17 cellular contexts compared by ENCODE assay signal in the genomic region with DNA sequence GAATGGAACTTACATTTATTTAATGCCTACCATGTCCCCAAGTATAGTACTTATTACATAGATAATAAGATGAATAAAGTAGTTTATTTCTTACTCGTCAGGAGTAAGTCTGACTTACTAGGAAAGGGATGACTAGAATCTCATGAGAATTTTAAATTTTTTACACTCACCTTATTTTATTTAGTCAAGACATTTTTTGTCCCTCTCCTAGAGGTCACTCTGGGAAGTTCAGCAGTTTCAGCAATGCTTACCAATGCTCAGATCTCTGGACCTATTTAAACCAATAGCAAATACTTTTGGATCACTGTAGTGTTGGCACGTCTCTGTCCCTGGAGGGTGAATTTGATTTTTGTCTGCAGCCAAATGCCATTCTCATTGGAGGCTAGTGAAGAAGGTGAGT. TPM values are rescaled to one million over a fixed set of nuclear protein-coding genes. Genes with fewer than 3 reads are reported as not detected.
DNase-seq lines count a peak whose midpoint lies in the region; ATAC-seq and TF ChIP-seq lines count a peak whose summit lies in the region.
"Had no signal": no experiment of that assay in that cellular context is flagged by ENCODE, and none has a peak within 500 bp of the region (broad histone marks: within the 10 kb centered on the region; RNA-seq: fewer than 3 reads in every experiment).

No MANE protein-coding gene starts in this region.

- no peak overlapping the region for H3K9ac ChIP-seq in HCT116 (ENCODE audit: low read length)
- no peak overlapping the region for H3K9ac ChIP-seq in endodermal cell (ENCODE audit: extremely low read depth, low read length, poor library complexity, severe bottlenecking)
- no peak overlapping the region for H3K9ac ChIP-seq in mammary epithelial cell (ENCODE audit: insufficient read depth, low read length)

- H3K27me3 ChIP-seq in HCT116 (ENCODE audit: insufficient read depth, low read length) (no peaks in the 10 kb centered on the region), endodermal cell (ENCODE audit: control insufficient read depth, insufficient read depth, low read length, poor library complexity, severe bottlenecking) (no peaks in the 10 kb centered on the region), mammary epithelial cell (ENCODE audit: insufficient read depth, low read length) (no peaks in the 10 kb centered on the region), right cardiac atrium (ENCODE audit: control insufficient read depth, insufficient read depth) (no peaks in the 10 kb centered on the region)

- no peaks in the 10 kb centered on the region for H3K4me1 ChIP-seq in HCT116 (ENCODE audit: control insufficient read depth in 1 of 2, insufficient read depth in 2 of 2, low read length in 2 of 2)
- H3K4me1 ChIP-seq in endodermal cell (ENCODE audit: control insufficient read depth, insufficient read depth, low read length): peaks cover 7% of the 10 kb centered on the region
- H3K4me1 ChIP-seq in mammary epithelial cell (ENCODE audit: insufficient read depth, low read length): no peaks in the 10 kb centered on the region
- H3K4me1 ChIP-seq in right cardiac atrium (ENCODE audit: control insufficient read depth, insufficient read depth, low read length): peaks cover 4% of the 10 kb centered on the region
- H3K4me1 ChIP-seq: Caco-2 had no signal

- H3K9me3 ChIP-seq in HCT116 (ENCODE audit: control insufficient read depth in 1 of 2, insufficient read depth in 1 of 2, low read depth in 1 of 2, low read length in 2 of 2) (no peaks in the 10 kb centered on the region), endodermal cell (ENCODE audit: control insufficient read depth, low read length) (no peaks in the 10 kb centered on the region), mammary epithelial cell (replicated peaks; ENCODE audit: insufficient read depth, low read length) (no peaks in the 10 kb centered on the region), right cardiac atrium (ENCODE audit: control insufficient read depth, low read length) (no peaks in the 10 kb centered on the region)
- H3K9me3 ChIP-seq: Caco-2 had no signal

- H2AFZ ChIP-seq in HCT116 (ENCODE audit: low read depth, low read length, poor library complexity, severe bottlenecking) (no peak overlapping the region), mammary epithelial cell (ENCODE audit: low read depth, low read length) (no peak overlapping the region)

- TF ChIP-seq POLR2A in HCT116 (IDR thresholded peaks at IDR 0.05; ENCODE audit: borderline replicate concordance, extremely low read depth, insufficient read depth, insufficient read length): no peak

- RAD21 ChIA-PET in HCT116 (lab: Charles Lee; ENCODE audit: low non-redundant PET in 1 of 2, low total read pairs in 2 of 2, uncharacterized antibody in 2 of 2, unreplicated experiment in 2 of 2): no interaction called here

- ATAC-seq in HCT116: no peak
- no peak for ATAC-seq in GM18502 (IDR thresholded peaks at IDR 0.05; ENCODE audit: poor library complexity, unreplicated experiment)
- no peak for ATAC-seq in HG02885 (IDR thresholded peaks at IDR 0.05; ENCODE audit: poor library complexity, unreplicated experiment)
- ATAC-seq in right cardiac atrium: no peak
- ATAC-seq: Right ventricle myocardium inferior had no signal

- DNase-seq in HCT116 (ENCODE audit: low read depth, low spot score): no peak
- no peak for DNase-seq in endodermal cell
- no peak for DNase-seq in neural crest cell (ENCODE audit: low read depth, low spot score)
- DNase-seq in mammary epithelial cell: no peak
- no peak for DNase-seq in right cardiac atrium
- DNase-seq: ACHN; Caco-2; CD4-positive, alpha-beta T cell; Kasumi-1; NCI-H1105; NCI-H1694; NCI-H2081 treated with DMSO at 0.1 percent for 48 hours; NCI-H446 treated with DMSO at 0.1 percent for 48 hours had no signal

- CTCF ChIA-PET in HCT116 (lab: Charles Lee) (interaction anchor here (0.9 to 1.0 kb wide), 2 partner anchors 24 to 27 kb away, joined by 4 read pairs; partner anchors contain the start of gene FAS), mammary epithelial cell (lab: Charles Lee; ENCODE audit: low non-redundant PET) (no interaction called here)

- H3K27ac Mint-ChIP-seq in endodermal cell (no peak overlapping the region), neural crest cell (ENCODE audit: unreplicated experiment) (no peak overlapping the region)
- H3K27ac Mint-ChIP-seq: CD4-positive, alpha-beta T cell had no signal

- dilution Hi-C loops in mammary epithelial cell (cut with HindIII; ENCODE audit: low sequenced_read_pairs): no loop called here

- H3K36me3 ChIP-seq in HCT116 (ENCODE audit: control insufficient read depth in 1 of 2, insufficient read depth in 2 of 2, low read length in 2 of 2): no peaks in the 10 kb centered on the region
- H3K36me3 ChIP-seq in endodermal cell (ENCODE audit: control insufficient read depth, insufficient read depth, low read length): no peaks in the 10 kb centered on the region
- H3K36me3 ChIP-seq in mammary epithelial cell (ENCODE audit: insufficient read depth, low read length): no peaks in the 10 kb centered on the region

- in situ Hi-C loops in mammary epithelial cell (cut with MboI; ENCODE audit: low sequenced_read_pairs in 2 of 2): no loop called here

- H4K20me1 ChIP-seq in HCT116 (ENCODE audit: insufficient read depth) (no peaks in the 10 kb centered on the region), mammary epithelial cell (ENCODE audit: insufficient read depth, low read length) (no peaks in the 10 kb centered on the region)

- intact Hi-C loops in HCT116 (cut with micrococcal nuclease) (no loop called here), mammary epithelial cell (cut with micrococcal nuclease) (no loop called here), right cardiac atrium (cut with DNase I) (no loop called here)

- H3K4me3 Mint-ChIP-seq in endodermal cell: no peak overlapping the region
- no peak overlapping the region for H3K4me3 Mint-ChIP-seq in neural crest cell

- H3K9me3 Mint-ChIP-seq in endodermal cell (no peaks in the 10 kb centered on the region), neural crest cell (no peaks in the 10 kb centered on the region)
- H3K9me3 Mint-ChIP-seq: CD4-positive, alpha-beta T cell had no signal

- no peak overlapping the region for H3K27ac ChIP-seq in HCT116 (ENCODE audit: low read depth, low read length)
- no peak overlapping the region for H3K27ac ChIP-seq in endodermal cell (ENCODE audit: low read depth, low read length)
- H3K27ac ChIP-seq in mammary epithelial cell (ENCODE audit: insufficient read depth, low read depth, low read length): no peak overlapping the region
- no peak overlapping the region for H3K27ac ChIP-seq in right cardiac atrium (ENCODE audit: low read length)
- H3K27ac ChIP-seq: SK-N-MC had no signal

- POLR2A ChIA-PET in HCT116 (lab: Charles Lee): no interaction called here

- WGBS in endodermal cell (ENCODE audit: insufficient coverage in 1 of 2, insufficient read length in 1 of 2), 2 experiments: 80 to 100% methylated on average over 1 of the region's 2 CpGs
- 88% methylated on average over 2 of the region's 2 CpGs for WGBS in mammary epithelial cell (ENCODE audit: low coverage, missing lambda C conversion rate)
- WGBS in right cardiac atrium: 94% methylated on average over 2 of the region's 2 CpGs

- TF ChIP-seq RAD21 in HCT116 (IDR thresholded peaks at IDR 0.05; ENCODE audit: low read depth): no peak

- no peak overlapping the region for H3K4me2 ChIP-seq in HCT116 (ENCODE audit: low read length)
- H3K4me2 ChIP-seq in mammary epithelial cell (ENCODE audit: insufficient read depth, low read depth, low read length): no peak overlapping the region

- TF ChIP-seq CTCF in HCT116 (IDR thresholded peaks at IDR 0.05 in 2 of 3, conservative IDR thresholded peaks at IDR 0.05 in 1 of 3; ENCODE audit: borderline replicate concordance in 1 of 3, insufficient read depth in 1 of 3, low read depth in 2 of 3, low read length in 2 of 3): peak in 2 of 3 experiments; percentile 23 to 35; a peak in 3 of 6 replicates
- peak; percentile 50 for TF ChIP-seq CTCF in endodermal cell (conservative IDR thresholded peaks at IDR 0.05)
- peak; percentile 37 for TF ChIP-seq CTCF in neural crest cell (conservative IDR thresholded peaks at IDR 0.05)
- TF ChIP-seq CTCF in mammary epithelial cell (conservative IDR thresholded peaks at IDR 0.05 in 1 of 2, IDR thresholded peaks at IDR 0.05 in 1 of 2; ENCODE audit: extremely low read depth in 1 of 2, insufficient read depth in 1 of 2, low read depth in 1 of 2, low read length in 2 of 2): peak in 1 of 2 donors; percentile 1

- no peaks in the 10 kb centered on the region for H3K9me2 ChIP-seq in HCT116 (ENCODE audit: insufficient read depth)

- BruUV-seq in HCT116 (replicated peaks; lab: Mats Ljungman, UMichigan) (no TSS peak), mammary epithelial cell (replicated peaks; lab: Mats Ljungman, UMichigan) (no TSS peak)

- H3K4me3 ChIP-seq in HCT116 (replicated peaks in 1 of 2; ENCODE audit: low read depth in 1 of 2, low read length in 2 of 2) (no peak overlapping the region), endodermal cell (ENCODE audit: low read length) (no peak overlapping the region), mammary epithelial cell (replicated peaks in 1 of 3; ENCODE audit: insufficient read depth in 1 of 3, low read depth in 2 of 3, low read length in 3 of 3) (no peak overlapping the region), right cardiac atrium (ENCODE audit: low read length) (no peak overlapping the region)
- H3K4me3 ChIP-seq: SK-N-MC had no signal

- no peaks in the 10 kb centered on the region for H3K79me2 ChIP-seq in HCT116 (ENCODE audit: insufficient read depth, low read length)
- H3K79me2 ChIP-seq in mammary epithelial cell (ENCODE audit: insufficient read depth, low read length): no peaks in the 10 kb centered on the region

- no peaks in the 10 kb centered on the region for H3K36me3 Mint-ChIP-seq in endodermal cell (ENCODE audit: low read depth)
- no peaks in the 10 kb centered on the region for H3K36me3 Mint-ChIP-seq in neural crest cell (ENCODE audit: low read depth)

- peaks cover 13% of the 10 kb centered on the region for H3K4me1 Mint-ChIP-seq in endodermal cell
- H3K4me1 Mint-ChIP-seq in neural crest cell: no peaks in the 10 kb centered on the region

- H3K27me3 Mint-ChIP-seq in endodermal cell (ENCODE audit: insufficient read depth): no peaks in the 10 kb centered on the region
- H3K27me3 Mint-ChIP-seq in neural crest cell (ENCODE audit: low read depth): no peaks in the 10 kb centered on the region
- H3K27me3 Mint-ChIP-seq: CD4-positive, alpha-beta T cell had no signal

RNA-seq across cellular contexts. Expression of gene ACTA2, which starts 10.7 kb away (rescaled TPM):
- total RNA-seq in HCT116 (2021; ENCODE audit: unreplicated experiment) (9.4 TPM), endodermal cell (not detected), neural crest cell (7.0 and 7.6 TPM in 2 replicates), mammary epithelial cell (100 to 1,000 TPM in 1 of 2 donors, 10 to 100 TPM in 1; 20.7 to 341 TPM), right cardiac atrium (1,000 to 10,000 TPM in 2 of 4 donors, 100 to 1,000 TPM in 2; 746 to 3,137 (median 1,120) TPM)
- polyA plus RNA-seq in HCT116 (2012): 9.6 and 10.8 TPM in 2 replicates
- polyA plus RNA-seq in endodermal cell (2013, experiment 1 of 2): 86.0 TPM
- 99.5 TPM for polyA plus RNA-seq in endodermal cell (2013, experiment 2 of 2)
- polyA plus RNA-seq in mammary epithelial cell (24.0 TPM), right cardiac atrium (649 TPM)
- 5.5 TPM for polyA minus RNA-seq in mammary epithelial cell
- total RNA-seq: Caco-2 had no signal

RNA-seq across cellular contexts. Expression of gene FAS, which starts 27.3 kb away (rescaled TPM):
- total RNA-seq in HCT116 (2021; ENCODE audit: unreplicated experiment): 9.3 TPM
- polyA plus RNA-seq in HCT116 (2012): 9.3 and 11.7 TPM in 2 replicates
- total RNA-seq in endodermal cell: under 1 TPM in 1 of 2 donors, not detected in 1; 0.95 TPM
- polyA plus RNA-seq in endodermal cell (2013, experiment 1 of 2): 6.3 TPM
- 6.9 TPM for polyA plus RNA-seq in endodermal cell (2013, experiment 2 of 2)
- 2.2 and 2.3 TPM in 2 replicates for total RNA-seq in neural crest cell
- 10 to 100 TPM; 50.0 to 71.8 TPM for total RNA-seq in mammary epithelial cell
- 46.5 TPM for polyA plus RNA-seq in mammary epithelial cell
- polyA minus RNA-seq in mammary epithelial cell: 125 TPM
- 10 to 100 TPM in 1 of 4 donors, 1 to 10 TPM in 3; 5.7 to 10.1 (median 6.5) TPM for total RNA-seq in right cardiac atrium
- polyA plus RNA-seq in right cardiac atrium: 4.7 TPM
- total RNA-seq: Caco-2 had no signal
